In genomic region chr4:5721923-5722322, GRCh38 we compare ENCODE assay signal across 22 cellular contexts. TPM values are rescaled to one million over a fixed set of nuclear protein-coding genes. Genes with fewer than 3 reads are reported as not detected.
DNase-seq lines count a peak whose midpoint lies in the region; ATAC-seq, FAIRE-seq and TF ChIP-seq lines count a peak whose summit lies in the region.
"Had no signal": no experiment of that assay in that cellular context is flagged by ENCODE, and none has a peak within 500 bp of the region (broad histone marks: within the 10 kb centered on the region; RNA-seq: fewer than 3 reads in every experiment).

No MANE protein-coding gene starts in this region.

- TF ChIP-seq POLR2A in HepG2 (IDR thresholded peaks at IDR 0.05; ENCODE audit: insufficient read depth in 1 of 2, low read depth in 2 of 2, low read length in 2 of 2) (no peak), right lobe of liver (IDR thresholded peaks at IDR 0.05) (no peak)

- CTCF ChIA-PET in HepG2 (lab: Yijun Ruan, JAX; ENCODE audit: low intra/inter-chr PET ratio, low total read pairs) = no interaction called here
- CTCF ChIA-PET in GM10248 (lab: Yijun Ruan, JAX) = no interaction called here

- H3K27me3 Mint-ChIP-seq in astrocyte (ENCODE audit: low read depth, unreplicated experiment) = no peaks in the 10 kb centered on the region
- H3K27me3 Mint-ChIP-seq in activated T-helper 2 cell treated with anti-CD3 and anti-CD28 coated beads, Interferon-gamma antibody, Interleukin-2, Interleukin-4, amounts not matched to agents 10 μg/mL and 5 μg/mL and 100 μg/mL, durations not matched to agents 14 hours and 24 hours and 36 hours (ENCODE audit: low read depth) = no peaks in the 10 kb centered on the region
- H3K27me3 Mint-ChIP-seq: IgD-negative memory B cell had no signal

- no peak for TF ChIP-seq CTCF in HepG2 (CRISPR knock-in tag; IDR thresholded peaks at IDR 0.05)
- no peak for TF ChIP-seq CTCF in right lobe of liver (IDR thresholded peaks at IDR 0.05)
- TF ChIP-seq CTCF in astrocyte (IDR thresholded peaks at IDR 0.05; ENCODE audit: insufficient read depth, low read depth, low read length) = no peak
- TF ChIP-seq CTCF in GM10248 (IDR thresholded peaks at IDR 0.05; ENCODE audit: control extremely low read depth, extremely low read depth, low read depth, missing control alignments) = no peak

- peaks cover 26% of the 10 kb centered on the region for H3K36me3 Mint-ChIP-seq in astrocyte (ENCODE audit: low read depth, unreplicated experiment)
- H3K36me3 Mint-ChIP-seq in activated T-helper 2 cell treated with anti-CD3 and anti-CD28 coated beads, Interferon-gamma antibody, Interleukin-2, Interleukin-4, amounts not matched to agents 10 μg/mL and 5 μg/mL and 100 μg/mL, durations not matched to agents 14 hours and 24 hours and 36 hours (ENCODE audit: low read depth) = no peaks in the 10 kb centered on the region
- H3K36me3 Mint-ChIP-seq: CD8-positive, alpha-beta T cell; IgD-negative memory B cell had no signal

- peak overlapping the region in 1 of 3 experiments; percentile 26; a peak in 1 of 6 replicates for H3K4me3 ChIP-seq in HepG2 (replicated peaks in 1 of 3; ENCODE audit: insufficient read depth in 1 of 3, low read depth in 2 of 3, low read length in 3 of 3)
- no peak overlapping the region for H3K4me3 ChIP-seq in right lobe of liver
- H3K4me3 ChIP-seq in astrocyte (ENCODE audit: insufficient read depth, low read depth, low read length) = no peak overlapping the region
- H3K4me3 ChIP-seq in mesenchymal stem cell (ENCODE audit: insufficient read depth in 1 of 2, low read depth in 1 of 2, low read length in 2 of 2) = no peak overlapping the region
- H3K4me3 ChIP-seq: SK-N-MC had no signal

- no peak overlapping the region for H2AFZ ChIP-seq in HepG2 (ENCODE audit: low read length)
- no peak overlapping the region for H2AFZ ChIP-seq in astrocyte (ENCODE audit: low read depth, low read length)
- no peak overlapping the region for H2AFZ ChIP-seq in mesenchymal stem cell (ENCODE audit: low read depth, low read length)

- ATAC-seq in HepG2 (no peak), right lobe of liver (no peak)
- ATAC-seq: CD8-positive, alpha-beta T cell had no signal

- POLR2A ChIA-PET in HepG2 (lab: Yijun Ruan, JAX) (interaction anchor here (1.1 to 2.1 kb wide), 2 partner anchors 9 to 11 kb away, joined by 3 to 11 read pairs; partner anchors contain the start of gene EVC), GM10248 (lab: Yijun Ruan, JAX) (no interaction called here)

- H3K36me3 ChIP-seq in HepG2 (replicated peaks in 1 of 2; ENCODE audit: control insufficient read depth in 1 of 2, insufficient read depth in 2 of 2, low read length in 2 of 2) (peaks cover 4 to 20% of the 10 kb centered on the region in 2 experiments; a peak in 3 of 5 replicates), right lobe of liver (no peaks in the 10 kb centered on the region), astrocyte (ENCODE audit: insufficient read depth, low read length) (peaks cover 18% of the 10 kb centered on the region), mesenchymal stem cell (ENCODE audit: control insufficient read depth in 1 of 2, insufficient read depth in 2 of 2, low read depth in 1 of 2, low read length in 2 of 2) (peaks cover 22 to 75% of the 10 kb centered on the region in 2 experiments)

- no peak overlapping the region for H3K18ac ChIP-seq in mesenchymal stem cell (ENCODE audit: low read depth in 1 of 2, low read length in 2 of 2)

- peak overlapping the region; percentile 29 for H4K91ac ChIP-seq in mesenchymal stem cell (ENCODE audit: low read length)

- H3K4me3 Mint-ChIP-seq in astrocyte (ENCODE audit: unreplicated experiment) = peak overlapping the region; percentile 8
- H3K4me3 Mint-ChIP-seq in activated T-helper 2 cell treated with anti-CD3 and anti-CD28 coated beads, Interferon-gamma antibody, Interleukin-2, Interleukin-4, amounts not matched to agents 10 μg/mL and 5 μg/mL and 100 μg/mL, durations not matched to agents 14 hours and 24 hours and 36 hours (ENCODE audit: low read depth) = no peak overlapping the region
- H3K4me3 Mint-ChIP-seq: CD8-positive, alpha-beta T cell; H9; IgD-negative memory B cell had no signal

- peak overlapping the region; percentile 49 for H2BK5ac ChIP-seq in mesenchymal stem cell (ENCODE audit: low read depth, low read length, poor library complexity, severe bottlenecking)

- 8% methylated on average over 4 of the region's 5 CpGs for WGBS in HepG2 (ENCODE audit: low lambda C conversion rate)
- WGBS in right lobe of liver (ENCODE audit: insufficient coverage, low coverage, low lambda C conversion rate, missing lambda C conversion rate) = 18% methylated on average over 4 of the region's 5 CpGs
- whole genome bisulfite sequencing in mesenchymal stem cell = 87% methylated on average over 5 of the region's 5 CpGs

- BruUV-seq in HepG2 (replicated peaks; lab: Mats Ljungman, UMichigan) = no TSS peak

- no peak overlapping the region for H2BK15ac ChIP-seq in mesenchymal stem cell (ENCODE audit: low read depth, poor library complexity, severe bottlenecking)

- no peak for DNase-seq in HepG2 (ENCODE audit: low spot score)
- DNase-seq in right lobe of liver = no peak
- no peak for DNase-seq in astrocyte (ENCODE audit: low read depth)
- no peak for DNase-seq in mesenchymal stem cell
- DNase-seq in GM10248 (ENCODE audit: extremely low spot score) = no peak
- DNase-seq in NCI-H2107 (lab: John Stamatoyannopoulos, UW) = no peak
- no peak for DNase-seq in activated T-helper 2 cell treated with anti-CD3 and anti-CD28 coated beads, Interferon-gamma antibody, Interleukin-2, Interleukin-4, amounts not matched to agents 10 μg/mL and 5 μg/mL and 100 μg/mL, durations not matched to agents 14 hours and 24 hours and 36 hours (ENCODE audit: low spot score)
- DNase-seq in GM19239 (ENCODE audit: insufficient read length, low spot score) = no peak
- DNase-seq: CD8-positive, alpha-beta T cell; H9; NCI-H1105; NCI-H1694; NCI-H2081 treated with DMSO at 0.1 percent for 48 hours; NCI-H510A; NCI-H748 treated with DMSO at 0.1 percent for 48 hours; NK-92 treated with Interleukin-12 subunit alpha and Interleukin-12 subunit beta, amount 100 ng/mL, for 24 hours; SHP77 had no signal

- in situ Hi-C loops in HepG2 (cut with HindIII; ENCODE audit: extremely low pct_ligation_motif_present, low pct_unique_long_range_greater_than_20kb) = no loop called here

- TF ChIP-seq EP300 in HepG2 (IDR thresholded peaks at IDR 0.05; ENCODE audit: low read depth in 2 of 2, low read length in 2 of 2) = no peak
- TF ChIP-seq EP300 in HepG2 (CRISPR knock-in tag; IDR thresholded peaks at IDR 0.05; ENCODE audit: borderline replicate concordance) = no peak

- H3K9ac ChIP-seq in HepG2 (ENCODE audit: insufficient read depth, low read depth, low read length) (peak overlapping the region; percentile 38), astrocyte (ENCODE audit: low read length) (no peak overlapping the region), mesenchymal stem cell (ENCODE audit: low read length) (peak overlapping the region; percentile 47)

- H3K23ac ChIP-seq in mesenchymal stem cell (ENCODE audit: low read length in 2 of 2) = no peak overlapping the region

- peak overlapping the region in 1 of 2 experiments; percentile 23 for H2BK12ac ChIP-seq in mesenchymal stem cell (ENCODE audit: low read length in 2 of 2)

- H3K27ac Mint-ChIP-seq in astrocyte (ENCODE audit: unreplicated experiment) = no peak overlapping the region
- H3K27ac Mint-ChIP-seq in activated T-helper 2 cell treated with anti-CD3 and anti-CD28 coated beads, Interferon-gamma antibody, Interleukin-2, Interleukin-4, amounts not matched to agents 10 μg/mL and 5 μg/mL and 100 μg/mL, durations not matched to agents 14 hours and 24 hours and 36 hours = no peak overlapping the region
- H3K27ac Mint-ChIP-seq: CD8-positive, alpha-beta T cell; H9; IgD-negative memory B cell had no signal

- intact Hi-C loops in HepG2 (cut with micrococcal nuclease; ENCODE audit: unreplicated experiment) = no loop called here
- intact Hi-C loops in right lobe of liver (cut with DNase I) = no loop called here
- intact Hi-C loops in activated T-helper 2 cell treated with anti-CD3 and anti-CD28 coated beads, Interferon-gamma antibody, Interleukin-2, Interleukin-4, amounts not matched to agents 10 μg/mL and 5 μg/mL and 100 μg/mL, durations not matched to agents 14 hours and 24 hours and 36 hours (cut with micrococcal nuclease) = no loop called here

- peak overlapping the region; percentile 67 for H3K27ac ChIP-seq in HepG2 (ENCODE audit: extremely low read length, insufficient read depth, low read length)
- H3K27ac ChIP-seq in right lobe of liver = no peak overlapping the region
- no peak overlapping the region for H3K27ac ChIP-seq in astrocyte (ENCODE audit: low read depth, low read length)
- H3K27ac ChIP-seq in mesenchymal stem cell (ENCODE audit: low read length, poor library complexity, severe bottlenecking) = peak overlapping the region; percentile 97
- H3K27ac ChIP-seq: HL-60, SK-N-MC had no signal

- H4K20me1 ChIP-seq in HepG2 (ENCODE audit: insufficient read depth, low read length) (no peaks in the 10 kb centered on the region), astrocyte (ENCODE audit: insufficient read depth, low read length) (peaks cover 89% of the 10 kb centered on the region)

- H3K79me2 ChIP-seq in HepG2 (ENCODE audit: insufficient read depth, low read length) (no peaks in the 10 kb centered on the region), astrocyte (ENCODE audit: insufficient read depth, low read length) (peaks cover 75% of the 10 kb centered on the region)

- H3K9me3 Mint-ChIP-seq in astrocyte (ENCODE audit: unreplicated experiment) = no peaks in the 10 kb centered on the region
- peaks cover 9% of the 10 kb centered on the region for H3K9me3 Mint-ChIP-seq in activated T-helper 2 cell treated with anti-CD3 and anti-CD28 coated beads, Interferon-gamma antibody, Interleukin-2, Interleukin-4, amounts not matched to agents 10 μg/mL and 5 μg/mL and 100 μg/mL, durations not matched to agents 14 hours and 24 hours and 36 hours

- peaks cover 14% of the 10 kb centered on the region for H3K4me1 Mint-ChIP-seq in astrocyte (ENCODE audit: low read depth, unreplicated experiment)
- H3K4me1 Mint-ChIP-seq in activated T-helper 2 cell treated with anti-CD3 and anti-CD28 coated beads, Interferon-gamma antibody, Interleukin-2, Interleukin-4, amounts not matched to agents 10 μg/mL and 5 μg/mL and 100 μg/mL, durations not matched to agents 14 hours and 24 hours and 36 hours (ENCODE audit: low read depth) = no peaks in the 10 kb centered on the region

- no peak for TF ChIP-seq RAD21 in HepG2 (CRISPR knock-in tag; IDR thresholded peaks at IDR 0.05)

- peak overlapping the region; percentile 73 for H3K4me2 ChIP-seq in HepG2 (ENCODE audit: low read depth, low read length)
- H3K4me2 ChIP-seq in astrocyte (ENCODE audit: low read length) = peak overlapping the region; percentile 24
- peak overlapping the region; percentile 29 for H3K4me2 ChIP-seq in mesenchymal stem cell (ENCODE audit: low read length, poor library complexity, severe bottlenecking)

- peak overlapping the region in 1 of 2 experiments; percentile 70 for H3K14ac ChIP-seq in mesenchymal stem cell (ENCODE audit: low read length in 2 of 2)

- H3K4ac ChIP-seq in mesenchymal stem cell (ENCODE audit: low read depth in 1 of 2, low read length in 2 of 2) = no peak overlapping the region

- H3K79me1 ChIP-seq in mesenchymal stem cell (replicated peaks; ENCODE audit: low read length, poor library complexity, severe bottlenecking) = peaks cover 25% of the 10 kb centered on the region

- H3K27me3 ChIP-seq in HepG2 (ENCODE audit: control insufficient read depth in 1 of 2, insufficient read depth in 2 of 2, low read length in 2 of 2) = no peaks in the 10 kb centered on the region
- no peaks in the 10 kb centered on the region for H3K27me3 ChIP-seq in right lobe of liver
- no peaks in the 10 kb centered on the region for H3K27me3 ChIP-seq in astrocyte (ENCODE audit: insufficient read depth, low read length)
- H3K27me3 ChIP-seq in mesenchymal stem cell (ENCODE audit: control insufficient read depth in 1 of 2, insufficient read depth in 1 of 2, low read length in 2 of 2) = no peaks in the 10 kb centered on the region

- H2AK5ac ChIP-seq in mesenchymal stem cell (ENCODE audit: low read length, severe bottlenecking) = peak overlapping the region; percentile 96

- H3K9me3 ChIP-seq in HepG2 (ENCODE audit: low read length) (no peaks in the 10 kb centered on the region), right lobe of liver (no peaks in the 10 kb centered on the region), astrocyte (ENCODE audit: insufficient read depth, low read depth, low read length) (no peaks in the 10 kb centered on the region), mesenchymal stem cell (ENCODE audit: control insufficient read depth, low read length) (no peaks in the 10 kb centered on the region)

- no peak overlapping the region for H2BK120ac ChIP-seq in mesenchymal stem cell (ENCODE audit: low read depth, low read length)

- H3K4me1 ChIP-seq in HepG2 (ENCODE audit: insufficient read depth, low read length) (peaks cover 77% of the 10 kb centered on the region), right lobe of liver (no peaks in the 10 kb centered on the region), astrocyte (ENCODE audit: insufficient read depth, low read length) (peaks cover 14% of the 10 kb centered on the region), mesenchymal stem cell (ENCODE audit: control insufficient read depth, insufficient read depth, low read depth, low read length) (peaks cover 43% of the 10 kb centered on the region)

- H4K8ac ChIP-seq in mesenchymal stem cell (ENCODE audit: low read length) = no peak overlapping the region

- FAIRE-seq in HepG2 (lab: Jason Lieb, UNC) = no peak
- no peak for FAIRE-seq in astrocyte (lab: Jason Lieb, UNC)
- FAIRE-seq in GM19239 (lab: Jason Lieb, UNC) = no peak

RNA-seq across cellular contexts. Expression of gene EVC, which starts 10.9 kb away (rescaled TPM):
- 2.8 and 4.9 TPM in 2 replicates for total RNA-seq in HepG2 (2016; rRNA removed; fragmentation: Illumina TruSeq; extraction: Trizol)
- total RNA-seq in HepG2 (2016; cell fraction: cytosol; rRNA removed; fragmentation: Illumina TruSeq; extraction: Trizol; ENCODE audit: low read depth) = 1.3 and 1.5 TPM in 2 replicates
- 2.3 and 4.9 TPM in 2 replicates for total RNA-seq in HepG2 (2016; cell fraction: insoluble cytoplasmic fraction; rRNA removed; fragmentation: Illumina TruSeq; extraction: Trizol)
- total RNA-seq in HepG2 (2016; cell fraction: membrane; rRNA removed; fragmentation: Illumina TruSeq; extraction: Trizol) = 3.0 and 3.1 TPM in 2 replicates
- 8.1 and 10.9 TPM in 2 replicates for total RNA-seq in HepG2 (2016; cell fraction: nucleus; rRNA removed; fragmentation: Illumina TruSeq; extraction: Trizol)
- 3.1 and 3.5 TPM in 2 replicates for polyA plus RNA-seq in HepG2 (2011; rRNA removed)
- polyA plus RNA-seq in HepG2 (2011; cell fraction: cytosol; rRNA removed) = 1.7 and 2.1 TPM in 2 replicates
- polyA plus RNA-seq in HepG2 (2011; cell fraction: nucleus; rRNA removed) = 17.7 and 18.7 TPM in 2 replicates
- 2.0 and 3.0 TPM in 2 replicates for polyA plus RNA-seq in HepG2 (2012)
- polyA plus RNA-seq in HepG2 (2016; cell fraction: cytosol; fragmentation: Illumina TruSeq; extraction: Trizol; ENCODE audit: low read depth) = 0.61 and 0.63 TPM in 2 replicates
- polyA plus RNA-seq in HepG2 (2016; cell fraction: insoluble cytoplasmic fraction; fragmentation: Illumina TruSeq; extraction: Trizol; ENCODE audit: low read depth) = 1.6 and 2.2 TPM in 2 replicates
- 1.1 and 1.2 TPM in 2 replicates for polyA plus RNA-seq in HepG2 (2016; cell fraction: membrane; fragmentation: Illumina TruSeq; extraction: Trizol; ENCODE audit: low read depth)
- 8.1 and 10.6 TPM in 2 replicates for polyA plus RNA-seq in HepG2 (2016; cell fraction: nucleus; fragmentation: Illumina TruSeq; extraction: Trizol; ENCODE audit: insufficient read depth, low read depth)
- 1.2 and 6.0 TPM in 2 replicates for polyA minus RNA-seq in HepG2 (2011; rRNA and poly(A)+ RNA removed; ENCODE audit: low replicate concordance)
- polyA minus RNA-seq in HepG2 (2011; cell fraction: cytosol; rRNA and poly(A)+ RNA removed) = 2.5 and 3.3 TPM in 2 replicates
- polyA minus RNA-seq in HepG2 (2011; cell fraction: nucleus; rRNA and poly(A)+ RNA removed) = 15.0 and 17.3 TPM in 2 replicates
- total RNA-seq in right lobe of liver = 1 to 10 TPM; 2.6 to 6.5 (median 3.2) TPM
- 23.9 and 24.0 TPM in 2 replicates for total RNA-seq in astrocyte
- polyA plus RNA-seq in mesenchymal stem cell (2013, experiment 1 of 2) = 14.1 TPM
- polyA plus RNA-seq in mesenchymal stem cell (2013, experiment 2 of 2) = 13.4 TPM
- 1.7 and 2.0 TPM in 2 replicates for total RNA-seq in activated T-helper 2 cell treated with anti-CD3 and anti-CD28 coated beads, Interferon-gamma antibody, Interleukin-2, Interleukin-4, amounts not matched to agents 10 μg/mL and 5 μg/mL and 100 μg/mL, durations not matched to agents 14 hours and 24 hours and 36 hours

RNA-seq across cellular contexts. Expression of gene EVC2, which starts 13.6 kb away (rescaled TPM):
- total RNA-seq in HepG2 (2016; rRNA removed; fragmentation: Illumina TruSeq; extraction: Trizol) (not detected in 2 replicates), right lobe of liver (under 1 TPM; 0.24 to 0.93 (median 0.53) TPM), astrocyte (3.3 and 3.5 TPM in 2 replicates)
- not detected in 2 replicates for total RNA-seq in HepG2 (2016; cell fraction: cytosol; rRNA removed; fragmentation: Illumina TruSeq; extraction: Trizol; ENCODE audit: low read depth)
- not detected in 2 replicates for total RNA-seq in HepG2 (2016; cell fraction: insoluble cytoplasmic fraction; rRNA removed; fragmentation: Illumina TruSeq; extraction: Trizol)
- not detected in 2 replicates for total RNA-seq in HepG2 (2016; cell fraction: membrane; rRNA removed; fragmentation: Illumina TruSeq; extraction: Trizol)
- not detected in 2 replicates for total RNA-seq in HepG2 (2016; cell fraction: nucleus; rRNA removed; fragmentation: Illumina TruSeq; extraction: Trizol)
- polyA plus RNA-seq in HepG2 (2011; rRNA removed) = not detected in 2 replicates
- not detected in 2 replicates for polyA plus RNA-seq in HepG2 (2011; cell fraction: cytosol; rRNA removed)
- not detected in 2 replicates for polyA plus RNA-seq in HepG2 (2011; cell fraction: nucleus; rRNA removed)
- polyA plus RNA-seq in HepG2 (2012) = not detected in 2 replicates
- not detected in 2 replicates for polyA plus RNA-seq in HepG2 (2016; cell fraction: cytosol; fragmentation: Illumina TruSeq; extraction: Trizol; ENCODE audit: low read depth)
- polyA plus RNA-seq in HepG2 (2016; cell fraction: insoluble cytoplasmic fraction; fragmentation: Illumina TruSeq; extraction: Trizol; ENCODE audit: low read depth) = not detected in 2 replicates
- not detected in 2 replicates for polyA plus RNA-seq in HepG2 (2016; cell fraction: membrane; fragmentation: Illumina TruSeq; extraction: Trizol; ENCODE audit: low read depth)
- not detected in 2 replicates for polyA plus RNA-seq in HepG2 (2016; cell fraction: nucleus; fragmentation: Illumina TruSeq; extraction: Trizol; ENCODE audit: insufficient read depth, low read depth)
- not detected in 2 replicates for polyA minus RNA-seq in HepG2 (2011; rRNA and poly(A)+ RNA removed; ENCODE audit: low replicate concordance)
- not detected in 2 replicates for polyA minus RNA-seq in HepG2 (2011; cell fraction: cytosol; rRNA and poly(A)+ RNA removed)
- not detected in 2 replicates for polyA minus RNA-seq in HepG2 (2011; cell fraction: nucleus; rRNA and poly(A)+ RNA removed)
- 2.5 TPM for polyA plus RNA-seq in mesenchymal stem cell (2013, experiment 1 of 2)
- polyA plus RNA-seq in mesenchymal stem cell (2013, experiment 2 of 2) = 2.3 TPM
- total RNA-seq in activated T-helper 2 cell treated with anti-CD3 and anti-CD28 coated beads, Interferon-gamma antibody, Interleukin-2, Interleukin-4, amounts not matched to agents 10 μg/mL and 5 μg/mL and 100 μg/mL, durations not matched to agents 14 hours and 24 hours and 36 hours = 0.43 and 0.67 TPM in 2 replicates
- total RNA-seq: A172, HT1080 had no signal

Comparison
In these comparisons a context has a peak if more than half of its experiments do, and no peak if none do; other contexts are left out.
1. H3K27ac ChIP-seq: peak in HepG2 (single experiment) and mesenchymal stem cell (single experiment); none in right lobe of liver (0 of 3) and astrocyte (single experiment).
2. Peak in every context shown above with its lines, with median percentiles within 50 percentile points of each other: H3K4me2 ChIP-seq.